In genomic region chr6:119661078-119661477, GRCh38 we compare ENCODE assay signal across 1 cellular context.
TF ChIP-seq lines count a peak whose summit lies in the region.

No MANE protein-coding gene starts in this region.

TF ChIP-seq in GM12878, 131 proteins besides CTCF, POLR2A, EP300 and RAD21 (continued from another document):
- TF ChIP-seq BCLAF1 (IDR thresholded peaks at IDR 0.05), result no peak
